Comparison of ENCODE assay signal across 11 cellular contexts in genomic region chr16:73025506-73026131, GRCh38. TPM values are rescaled to one million over a fixed set of nuclear protein-coding genes. Genes with fewer than 3 reads are reported as not detected.
DNase-seq lines count a peak whose midpoint lies in the region; ATAC-seq and TF ChIP-seq lines count a peak whose summit lies in the region.
"Had no signal": no experiment of that assay in that cellular context is flagged by ENCODE, and none has a peak within 500 bp of the region (broad histone marks: within the 10 kb centered on the region; RNA-seq: fewer than 3 reads in every experiment).

No MANE protein-coding gene starts in this region.

- H3K27ac ChIP-seq in body of pancreas (peak overlapping the region; percentile 32 to 56 (median 48)), psoas muscle (peak overlapping the region; percentile 78)

- DNase-seq in AG10803 (ENCODE audit: low read depth) (peak; percentile 52), body of pancreas (peak in 2 of 4 donors; percentile 10), left kidney (ENCODE audit: low read depth, low spot score) (peak; percentile 81), psoas muscle (peak in 1 of 2 donors; percentile 64), midbrain (lab: John Stamatoyannopoulos, UW) (no peak), Kasumi-1 (lab: John Stamatoyannopoulos, UW) (no peak)
- DNase-seq in stimulated activated CD4-positive, alpha-beta T cell treated with anti-CD3 and anti-CD28 coated beads, Interleukin-4, amount 100 ng/mL, for 4 hours = no peak
- DNase-seq: effector CD4-positive, alpha-beta T cell; mammary epithelial cell had no signal

- H3K4me1 ChIP-seq in body of pancreas (peaks cover 87% of the 10 kb centered on the region), psoas muscle (peaks cover 82% of the 10 kb centered on the region)

- TF ChIP-seq POLR2A in body of pancreas (IDR thresholded peaks at IDR 0.05) = no peak

- intact Hi-C loops in body of pancreas (cut with DNase I) = no loop called here
- intact Hi-C loops in psoas muscle (cut with DNase I) = loop anchor here (5.0 kb wide), 2 partner anchors 33 to 38 kb away; no protein-coding TSS in a partner anchor

- H3K9me3 ChIP-seq in body of pancreas (no peaks in the 10 kb centered on the region), psoas muscle (no peaks in the 10 kb centered on the region)

- H3K36me3 ChIP-seq in body of pancreas (replicated peaks in 1 of 2; ENCODE audit: insufficient read depth in 1 of 2, low read depth in 2 of 2) = no peaks in the 10 kb centered on the region
- no peaks in the 10 kb centered on the region for H3K36me3 ChIP-seq in psoas muscle (ENCODE audit: insufficient read depth in 1 of 2, low read depth in 1 of 2)

- H3K27me3 ChIP-seq in body of pancreas (no peaks in the 10 kb centered on the region), psoas muscle (ENCODE audit: insufficient read depth in 3 of 3, low read length in 2 of 3) (no peaks in the 10 kb centered on the region)

- H3K4me3 ChIP-seq in AG10803 (ENCODE audit: low read length) (no peak overlapping the region), body of pancreas (no peak overlapping the region), psoas muscle (no peak overlapping the region)

- ATAC-seq in body of pancreas = no peak
- ATAC-seq in psoas muscle = peak in 2 of 4 donors; percentile 29 to 37
- no peak for ATAC-seq in GM21381 (IDR thresholded peaks at IDR 0.05; ENCODE audit: unreplicated experiment)
- ATAC-seq: activated CD4-positive, CD25-positive, alpha-beta regulatory T cell treated with anti-CD3 and anti-CD28 coated beads, Interleukin-2, amount 50 U/mL, for 24 hours had no signal

- WGBS in body of pancreas, 2 donors = 64 to 69% methylated on average over 8 of the region's 8 CpGs
- WGBS in psoas muscle, 3 donors = 19 to 34% (median 19%) methylated on average over 8 of the region's 8 CpGs

- TF ChIP-seq CTCF in AG10803 (conservative IDR thresholded peaks at IDR 0.05; ENCODE audit: low read length) = no peak
- TF ChIP-seq CTCF in body of pancreas (IDR thresholded peaks at IDR 0.05) = no peak
- no peak for TF ChIP-seq CTCF in psoas muscle (IDR thresholded peaks at IDR 0.05)

RNA-seq across cellular contexts. Expression of gene ZFHX3, which starts 22.3 kb away (rescaled TPM):
- total RNA-seq in body of pancreas (10 to 100 TPM; 22.4 to 24.6 TPM), psoas muscle (10 to 100 TPM; 10.6 to 36.9 (median 26.2) TPM)
- 10 to 100 TPM in 1 of 3 donors, 1 to 10 TPM in 2; 3.3 to 11.5 (median 5.2) TPM for polyA plus RNA-seq in psoas muscle

Comparison
In these comparisons a context has a peak if more than half of its experiments do, and no peak if none do; other contexts are left out.
1. DNase-seq: peak in AG10803 (single experiment) and left kidney (single experiment); none in midbrain (single experiment), stimulated activated CD4-positive, alpha-beta T cell treated with anti-CD3 and anti-CD28 coated beads, Interleukin-4, amount 100 ng/mL, for 4 hours (0 of 2) and Kasumi-1 (0 of 2).